Comparison of ENCODE assay signal across 11 cellular contexts in genomic region chr15:68195336-68196112, GRCh38. TPM values are rescaled to one million over a fixed set of nuclear protein-coding genes. Genes with fewer than 3 reads are reported as not detected.
DNase-seq lines count a peak whose midpoint lies in the region; ATAC-seq and TF ChIP-seq lines count a peak whose summit lies in the region.
"Had no signal": no experiment of that assay in that cellular context is flagged by ENCODE, and none has a peak within 500 bp of the region (broad histone marks: within the 10 kb centered on the region; RNA-seq: fewer than 3 reads in every experiment).

No MANE protein-coding gene starts in this region.

- peaks cover 3 to 4% of the 10 kb centered on the region in 2 donors for H3K36me3 ChIP-seq in stomach smooth muscle (ENCODE audit: control insufficient read depth in 2 of 2, insufficient read depth in 2 of 2, low read length in 2 of 2)

- H3K4me1 ChIP-seq in stomach smooth muscle (ENCODE audit: control insufficient read depth, insufficient read depth, low read length) = peaks cover 27% of the 10 kb centered on the region

- H3K27me3 Mint-ChIP-seq in activated T-cell treated with anti-CD3 and anti-CD28 coated beads, Interleukin-2, amount 50 U/mL, for 24 hours = no peaks in the 10 kb centered on the region
- H3K27me3 Mint-ChIP-seq in activated B cell treated with CpG ODN at 0.5 μM for 24 hours = no peaks in the 10 kb centered on the region
- peaks cover 0 to 3% (median 0%) of the 10 kb centered on the region in 3 donors for H3K27me3 Mint-ChIP-seq in immature natural killer cell (ENCODE audit: low read depth in 3 of 3)

- peak overlapping the region; percentile 37 for H3K27ac ChIP-seq in stomach smooth muscle (ENCODE audit: low read length)

- no peak for DNase-seq in activated T-cell treated with anti-CD3 and anti-CD28 coated beads, Interleukin-2, amount 50 U/mL, for 24 hours
- DNase-seq in activated T-cell treated with anti-CD3 and anti-CD28 coated beads, Interleukin-2, amount 50 U/mL, for 1 hour = no peak
- no peak for DNase-seq in activated B cell treated with CpG ODN at 0.5 μM for 24 hours
- no peak for DNase-seq in immature natural killer cell
- no peak for DNase-seq in NCI-H2171 (lab: John Stamatoyannopoulos, UW)
- no peak for DNase-seq in medulla oblongata (ENCODE audit: extremely low spot score)
- DNase-seq: effector memory CD4-positive, alpha-beta T cell; IMR-90; NCI-H526 treated with DMSO at 0.1 percent for 48 hours had no signal

- peak overlapping the region; percentile 75 for H3K27ac Mint-ChIP-seq in activated T-cell treated with anti-CD3 and anti-CD28 coated beads, Interleukin-2, amount 50 U/mL, for 24 hours
- H3K27ac Mint-ChIP-seq in activated B cell treated with CpG ODN at 0.5 μM for 24 hours (peak overlapping the region; percentile 59), immature natural killer cell (peak overlapping the region; percentile 6 to 65 (median 45))

- POLR2A ChIA-PET in activated B cell treated with CpG ODN at 0.5 μM for 24 hours (lab: Charles Lee) = interaction anchor here (0.7 kb wide), 1 partner anchor 31 kb away, joined by 3 read pairs; no protein-coding TSS in a partner anchor

- H3K27me3 ChIP-seq in stomach smooth muscle (ENCODE audit: control insufficient read depth in 1 of 2, insufficient read depth in 2 of 2, low read length in 2 of 2) = no peaks in the 10 kb centered on the region

- H3K36me3 Mint-ChIP-seq in activated T-cell treated with anti-CD3 and anti-CD28 coated beads, Interleukin-2, amount 50 U/mL, for 24 hours (ENCODE audit: low read depth) = peaks cover 85% of the 10 kb centered on the region
- H3K36me3 Mint-ChIP-seq in activated B cell treated with CpG ODN at 0.5 μM for 24 hours (ENCODE audit: low read depth) (peaks cover 24% of the 10 kb centered on the region), immature natural killer cell (peaks cover 0 to 9% (median 5%) of the 10 kb centered on the region in 3 donors)

- ATAC-seq in activated B cell treated with CpG ODN at 0.5 μM for 24 hours (ENCODE audit: low read depth) = no peak
- no peak for ATAC-seq in GM19035 (IDR thresholded peaks at IDR 0.05; ENCODE audit: unreplicated experiment)

- no peak for TF ChIP-seq CTCF in activated B cell treated with CpG ODN at 0.5 μM for 24 hours (IDR thresholded peaks at IDR 0.05)

- no peaks in the 10 kb centered on the region for H3K9me3 ChIP-seq in stomach smooth muscle (ENCODE audit: control insufficient read depth in 2 of 2, low read length in 2 of 2)

- intact Hi-C loops in activated B cell treated with CpG ODN at 0.5 μM for 24 hours (cut with micrococcal nuclease) = no loop called here

- CTCF ChIA-PET in activated B cell treated with CpG ODN at 0.5 μM for 24 hours (lab: Charles Lee) = interaction anchor here (0.6 to 1.0 kb wide), 2 partner anchors 41 to 144 kb away, joined by 3 read pairs; no protein-coding TSS in a partner anchor

- no peaks in the 10 kb centered on the region for H3K4me1 Mint-ChIP-seq in activated T-cell treated with anti-CD3 and anti-CD28 coated beads, Interleukin-2, amount 50 U/mL, for 24 hours (ENCODE audit: low read depth)
- H3K4me1 Mint-ChIP-seq in activated B cell treated with CpG ODN at 0.5 μM for 24 hours (peaks cover 6% of the 10 kb centered on the region), immature natural killer cell (no peaks in the 10 kb centered on the region)

- no peaks in the 10 kb centered on the region for H3K9me3 Mint-ChIP-seq in activated T-cell treated with anti-CD3 and anti-CD28 coated beads, Interleukin-2, amount 50 U/mL, for 24 hours
- no peaks in the 10 kb centered on the region for H3K9me3 Mint-ChIP-seq in activated B cell treated with CpG ODN at 0.5 μM for 24 hours
- H3K9me3 Mint-ChIP-seq in immature natural killer cell = no peaks in the 10 kb centered on the region

- H3K4me3 Mint-ChIP-seq in activated T-cell treated with anti-CD3 and anti-CD28 coated beads, Interleukin-2, amount 50 U/mL, for 24 hours = no peak overlapping the region
- H3K4me3 Mint-ChIP-seq in activated B cell treated with CpG ODN at 0.5 μM for 24 hours (no peak overlapping the region), immature natural killer cell (no peak overlapping the region)

- H3K9ac ChIP-seq in stomach smooth muscle (ENCODE audit: low read length in 2 of 2) = no peak overlapping the region

- H3K4me3 ChIP-seq in stomach smooth muscle (ENCODE audit: low read length in 2 of 2) = no peak overlapping the region

RNA-seq across cellular contexts. Expression of gene CALML4, which starts 9.6 kb away (rescaled TPM):
- 4.4 and 5.0 TPM in 2 replicates for total RNA-seq in activated B cell treated with CpG ODN at 0.5 μM for 24 hours
- 1 to 10 TPM in 1 of 3 donors, under 1 TPM in 1, not detected in 1; 0.37 to 4.2 TPM for polyA plus RNA-seq in immature natural killer cell

RNA-seq across cellular contexts. Expression of gene CLN6, which starts 34.0 kb away (rescaled TPM):
- 35.0 and 37.5 TPM in 2 replicates for total RNA-seq in activated B cell treated with CpG ODN at 0.5 μM for 24 hours
- 1 to 10 TPM; 1.3 to 2.5 (median 2.3) TPM for polyA plus RNA-seq in immature natural killer cell
